In the genomic region with DNA sequence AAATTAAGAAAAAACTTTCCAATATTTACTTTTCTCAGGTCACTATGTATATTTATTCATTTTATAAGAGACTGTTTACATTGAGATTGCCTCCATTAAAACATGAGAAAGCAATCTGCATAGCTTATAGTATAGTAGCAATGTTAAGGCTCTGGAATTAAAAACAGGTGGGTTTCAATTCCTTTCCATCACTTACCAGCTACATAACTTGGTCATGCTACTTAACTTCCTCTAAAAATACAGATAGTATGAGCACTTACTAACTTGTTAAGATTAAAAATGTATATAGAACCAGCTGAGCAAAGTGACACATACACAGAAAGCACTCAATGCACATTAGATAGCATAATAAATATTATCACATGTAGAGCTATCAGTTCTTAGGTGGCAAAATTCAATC, we compare ENCODE assay signal across 16 cellular contexts.
"Had no signal": no experiment of that assay in that cellular context is flagged by ENCODE, and none has a peak within 500 bp of the region (broad histone marks: within the 10 kb centered on the region; RNA-seq: fewer than 3 reads in every experiment).

No MANE protein-coding gene starts in this region.

- H3K27ac Mint-ChIP-seq: naive thymus-derived CD8-positive, alpha-beta T cell had no signal

- DNase-seq: cortex of kidney; effector memory CD4-positive, alpha-beta T cell; heart left ventricle; hippocampal formation; kidney glomerular epithelial cell; naive thymus-derived CD8-positive, alpha-beta T cell; posterior cingulate gyrus; spleen; stimulated activated CD4-positive, alpha-beta T cell treated with anti-CD3 and anti-CD28 coated beads, Interleukin-15, amount 100 ng/mL, for 24 hours; stimulated activated CD4-positive, alpha-beta T cell treated with anti-CD3 and anti-CD28 coated beads, Interleukin-1b, Interleukin-23, amount 100 ng/mL, for 48 hours; stimulated activated CD4-positive, alpha-beta T cell treated with anti-CD3 and anti-CD28 coated beads, Interleukin-4, amount 100 ng/mL, for 24 hours; stimulated activated naive CD4-positive, alpha-beta T cell; stomach; trophoblast cell had no signal

- ATAC-seq: esophagus mucosa; heart left ventricle; naive thymus-derived CD8-positive, alpha-beta T cell; sciatic nerve had no signal

- H3K9me3 Mint-ChIP-seq: naive thymus-derived CD8-positive, alpha-beta T cell had no signal

- H3K4me3 Mint-ChIP-seq: naive thymus-derived CD8-positive, alpha-beta T cell had no signal

- H3K27me3 Mint-ChIP-seq: naive thymus-derived CD8-positive, alpha-beta T cell had no signal
